1 cellular context compared by ENCODE assay signal in the genomic region with DNA sequence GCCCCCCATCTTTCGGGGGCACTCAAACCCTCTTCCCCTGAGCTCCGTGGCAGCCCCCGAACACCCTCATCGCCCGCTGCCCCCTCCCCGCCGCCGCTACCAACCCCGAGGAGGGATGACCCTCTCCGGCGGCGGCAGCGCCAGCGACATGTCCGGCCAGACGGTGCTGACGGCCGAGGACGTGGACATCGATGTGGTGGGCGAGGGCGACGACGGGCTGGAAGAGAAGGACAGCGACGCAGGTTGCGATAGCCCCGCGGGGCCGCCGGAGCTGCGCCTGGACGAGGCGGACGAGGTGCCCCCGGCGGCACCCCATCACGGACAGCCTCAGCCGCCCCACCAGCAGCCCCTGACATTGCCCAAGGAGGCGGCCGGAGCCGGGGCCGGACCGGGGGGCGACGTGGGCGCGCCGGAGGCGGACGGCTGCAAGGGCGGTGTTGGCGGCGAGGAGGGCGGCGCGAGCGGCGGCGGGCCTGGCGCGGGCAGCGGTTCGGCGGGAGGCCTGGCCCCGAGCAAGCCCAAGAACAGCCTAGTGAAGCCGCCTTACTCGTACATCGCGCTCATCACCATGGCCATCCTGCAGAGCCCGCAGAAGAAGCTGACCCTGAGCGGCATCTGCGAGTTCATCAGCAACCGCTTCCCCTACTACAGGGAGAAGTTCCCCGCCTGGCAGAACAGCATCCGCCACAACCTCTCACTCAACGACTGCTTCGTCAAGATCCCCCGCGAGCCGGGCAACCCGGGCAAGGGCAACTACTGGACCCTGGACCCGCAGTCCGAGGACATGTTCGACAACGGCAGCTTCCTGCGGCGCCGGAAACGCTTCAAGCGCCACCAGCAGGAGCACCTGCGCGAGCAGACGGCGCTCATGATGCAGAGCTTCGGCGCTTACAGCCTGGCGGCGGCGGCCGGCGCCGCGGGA.
TF ChIP-seq lines count a peak whose summit lies in the region.

No MANE protein-coding gene starts in this region.

TF ChIP-seq in HCT116, 20 proteins besides CTCF, POLR2A, EP300 and RAD21 (continued from another document):
- TF ChIP-seq REST (IDR thresholded peaks at IDR 0.05; ENCODE audit: low read depth) (no peak), FOSL1 (IDR thresholded peaks at IDR 0.05; ENCODE audit: low read depth) (no peak), EZH2 (IDR thresholded peaks at IDR 0.05) (no peak), YY1 (IDR thresholded peaks at IDR 0.05; ENCODE audit: extremely low read depth, insufficient replicate concordance, low read depth, low read length) (no peak), JUND (IDR thresholded peaks at IDR 0.05) (no peak), EZH2phosphoT487 (IDR thresholded peaks at IDR 0.05; ENCODE audit: borderline replicate concordance) (no peak), EGR1 (IDR thresholded peaks at IDR 0.05; ENCODE audit: low read depth) (no peak), SP1 (IDR thresholded peaks at IDR 0.05; ENCODE audit: low read depth) (no peak), TCF7L2 (IDR thresholded peaks at IDR 0.05; ENCODE audit: borderline replicate concordance, extremely low read depth, insufficient read depth, insufficient read length) (no peak)
